21 cellular contexts compared by ENCODE assay signal in the genomic region with DNA sequence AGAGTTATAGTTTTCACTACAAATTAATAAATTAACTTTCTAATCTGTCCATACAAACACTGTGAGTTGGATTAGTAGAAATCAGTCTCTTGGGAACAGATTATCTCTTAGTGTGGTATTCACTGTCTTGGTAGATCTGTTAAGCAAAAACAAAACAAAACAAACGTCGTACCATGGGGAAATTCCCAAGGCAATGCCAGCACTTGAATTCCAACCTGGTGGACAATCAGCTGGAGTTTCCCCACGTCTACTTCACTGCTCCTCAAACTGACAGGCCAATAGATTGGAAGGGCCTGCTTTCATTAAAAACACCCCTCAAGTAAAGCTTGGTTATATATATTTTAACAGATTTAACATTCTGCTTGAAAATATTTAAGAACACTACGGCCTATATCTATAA.
"Had no signal": no experiment of that assay in that cellular context is flagged by ENCODE, and none has a peak within 500 bp of the region (broad histone marks: within the 10 kb centered on the region; RNA-seq: fewer than 3 reads in every experiment).

No MANE protein-coding gene starts in this region.

- H3K27me3 ChIP-seq: adrenal gland, transverse colon had no signal

- H3K9me3 ChIP-seq: adrenal gland, left ventricle myocardium inferior, transverse colon had no signal

- H3K27ac ChIP-seq: adrenal gland, left ventricle myocardium inferior, transverse colon, VCaP had no signal

- H3K4me1 ChIP-seq: transverse colon had no signal

- DNase-seq: activated CD4-positive, alpha-beta T cell treated with anti-CD3 and anti-CD28 coated beads for 1 hour; activated CD4-positive, alpha-beta T cell treated with anti-CD3 and anti-CD28 coated beads, Interleukin-2, amount 50 U/mL, for 4 hours; activated naive CD4-positive, alpha-beta T cell treated with anti-CD3 and anti-CD28 coated beads, Interleukin-2, amount 10 ng/mL, durations not matched to agents 7 days and 5 days; activated T-cell treated with anti-CD3 and anti-CD28 coated beads for 4 hours; adrenal gland; effector memory CD8-positive, alpha-beta T cell; erythroblast; hippocampal formation; kidney; left ventricle myocardium inferior; mesendoderm; right cardiac atrium; small intestine; stimulated activated CD4-positive, alpha-beta T cell treated with anti-CD3 and anti-CD28 coated beads, Interleukin-4, amount 100 ng/mL, for 4 hours; stimulated activated CD8-positive, alpha-beta memory T cell treated with anti-CD3 and anti-CD28 coated beads, Interleukin-4, amount 100 ng/mL, for 48 hours; stimulated activated naive CD4-positive, alpha-beta T cell treated with Interleukin-2 at 50 U/mL for 16 hours; substantia nigra; T-helper 1 cell; transverse colon had no signal

- H3K4me3 ChIP-seq: adrenal gland, left ventricle myocardium inferior, transverse colon had no signal

- ATAC-seq: effector memory CD8-positive, alpha-beta T cell; natural killer cell treated with Interleukin-12 subunit alpha and Interleukin-12 subunit beta and Interleukin-15 and Interleukin-18, amount 100 ng/mL, for 72 hours; right cardiac atrium had no signal
